In the genomic region with DNA sequence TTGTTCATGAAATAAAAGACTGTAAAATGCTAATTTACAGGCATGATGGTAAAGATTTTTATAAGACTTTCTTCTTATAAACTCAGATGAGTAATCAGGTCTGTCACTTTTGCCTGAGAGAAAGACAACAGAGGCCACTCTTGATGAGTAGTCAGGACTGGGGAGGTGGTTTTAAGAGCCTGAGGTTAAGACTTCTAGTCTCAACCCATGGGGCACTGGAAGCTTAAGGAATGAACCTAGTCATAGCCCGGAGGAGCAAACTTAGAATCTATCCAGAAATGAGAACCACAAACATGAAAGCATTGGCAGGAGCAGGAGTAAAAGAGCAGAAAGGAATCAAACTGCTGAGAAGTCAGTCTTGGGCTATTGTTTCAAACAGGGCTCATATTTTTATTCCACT, we compare ENCODE assay signal across 1 cellular context.
TF ChIP-seq lines count a peak whose summit lies in the region.

No MANE protein-coding gene starts in this region.

TF ChIP-seq in neural cell, 6 proteins besides CTCF, POLR2A, EP300 and RAD21 (continued from another document):
- TF ChIP-seq EZH2 (IDR thresholded peaks at IDR 0.05; ENCODE audit: borderline replicate concordance, insufficient read depth, low read length, poor library complexity, severe bottlenecking) (no peak), TAF1 (IDR thresholded peaks at IDR 0.05; ENCODE audit: low read depth) (no peak)
